ENCODE assay signal across 13 cellular contexts in genomic region chr16:72426416-72426815, GRCh38.
"Had no signal": no experiment of that assay in that cellular context is flagged by ENCODE, and none has a peak within 500 bp of the region (broad histone marks: within the 10 kb centered on the region; RNA-seq: fewer than 3 reads in every experiment).

No MANE protein-coding gene starts in this region.

- DNase-seq: activated B cell treated with CpG ODN at 0.5 μM for 24 hours; activated CD4-positive, alpha-beta T cell treated with anti-CD3 and anti-CD28 coated beads for 48 hours; activated CD8-positive, alpha-beta memory T cell treated with anti-CD3 and anti-CD28 coated beads, Interleukin-2, amount 50 U/mL, for 4 hours; activated CD8-positive, alpha-beta T cell treated with anti-CD3 and anti-CD28 coated beads, Interleukin-2, amount 10 ng/mL, durations not matched to agents 7 days and 5 days; activated gamma-delta T cell treated with Interleukin-2 at 50 U/mL for 16 hours; activated T-cell treated with anti-CD3 and anti-CD28 coated beads, Interleukin-2, amount 50 U/mL, for 72 hours; amniotic stem cell; kidney; mesendoderm; transverse colon had no signal

- H3K27ac ChIP-seq: gastroesophageal sphincter, transverse colon had no signal

- H3K36me3 ChIP-seq: gastroesophageal sphincter, transverse colon had no signal

- H3K4me3 ChIP-seq: gastroesophageal sphincter, transverse colon had no signal

- H3K4me1 ChIP-seq: gastroesophageal sphincter, transverse colon had no signal

- ATAC-seq: activated CD8-positive, alpha-beta T cell treated with anti-CD3 and anti-CD28 coated beads, Interleukin-2, amount 10 ng/mL, durations not matched to agents 7 days and 5 days; activated T-cell treated with anti-CD3 and anti-CD28 coated beads, Interleukin-2, amount 50 U/mL, for 72 hours; gastroesophageal sphincter; natural killer cell treated with Interleukin-12 subunit alpha and Interleukin-12 subunit beta and Interleukin-15 and Interleukin-18, amount 100 ng/mL, for 72 hours; stimulated activated memory B cell treated with anti-CD40 and anti-IgM and Interleukin-4, amounts not matched to agents 10 μg/mL and 1 μg/mL and 100 μg/mL, for 72 hours had no signal

- H3K27me3 ChIP-seq: gastroesophageal sphincter, transverse colon had no signal
